ENCODE assay signal across 14 cellular contexts in the genomic region with DNA sequence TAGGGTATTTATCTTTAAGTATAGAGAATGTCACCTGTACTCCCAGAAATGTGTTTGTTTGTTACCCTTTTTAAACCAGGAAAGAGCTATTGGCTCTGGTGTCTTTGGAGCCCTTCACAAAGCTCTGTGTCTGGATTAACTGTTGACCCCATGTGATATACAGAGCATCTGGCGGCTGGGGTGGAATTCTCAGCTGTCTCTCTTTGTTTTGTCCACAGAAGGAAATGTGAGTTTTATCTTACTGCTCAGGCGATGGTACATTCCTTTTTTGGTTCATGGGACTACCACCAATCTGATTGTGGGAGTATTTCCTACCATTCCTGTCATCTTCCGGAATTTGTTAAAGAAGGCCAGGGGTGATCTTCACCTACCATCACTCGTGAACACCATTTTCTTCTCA.
DNase-seq lines count a peak whose midpoint lies in the region; ATAC-seq and TF ChIP-seq lines count a peak whose summit lies in the region.
"Had no signal": no experiment of that assay in that cellular context is flagged by ENCODE, and none has a peak within 500 bp of the region (broad histone marks: within the 10 kb centered on the region; RNA-seq: fewer than 3 reads in every experiment).

No MANE protein-coding gene starts in this region.

- H3K36me3 Mint-ChIP-seq in T-cell: no peaks in the 10 kb centered on the region
- H3K36me3 Mint-ChIP-seq in nephron (ENCODE audit: low read depth): no peaks in the 10 kb centered on the region
- H3K36me3 Mint-ChIP-seq in activated CD4-positive, alpha-beta memory T cell treated with anti-CD3 and anti-CD28 coated beads for 36 hours: no peaks in the 10 kb centered on the region

- peak overlapping the region; percentile 5 to 42 for H3K27ac Mint-ChIP-seq in T-cell
- H3K27ac Mint-ChIP-seq in nephron: peak overlapping the region; percentile 70 to 88 (median 81)
- no peak overlapping the region for H3K27ac Mint-ChIP-seq in activated CD4-positive, alpha-beta memory T cell treated with anti-CD3 and anti-CD28 coated beads for 36 hours

- POLR2A ChIA-PET in T-cell (lab: Charles Lee): no interaction called here
- POLR2A ChIA-PET in activated CD4-positive, alpha-beta memory T cell treated with anti-CD3 and anti-CD28 coated beads for 36 hours (lab: Charles Lee): interaction anchor here (1.5 kb wide), 1 partner anchor 10 kb away, joined by 5 read pairs; no protein-coding TSS in a partner anchor

- TF ChIP-seq CTCF in heart left ventricle (IDR thresholded peaks at IDR 0.05) (no peak), nephron (IDR thresholded peaks at IDR 0.05; ENCODE audit: unreplicated experiment in 3 of 3) (no peak), GM20000 (IDR thresholded peaks at IDR 0.05; ENCODE audit: extremely low read depth, missing control alignments) (no peak)

- no peaks in the 10 kb centered on the region for H3K36me3 ChIP-seq in heart left ventricle
- H3K36me3 ChIP-seq: BLaER1 had no signal

- H3K4me3 Mint-ChIP-seq in T-cell: no peak overlapping the region
- peak overlapping the region in 2 of 3 experiments; percentile 9 to 42 for H3K4me3 Mint-ChIP-seq in nephron
- no peak overlapping the region for H3K4me3 Mint-ChIP-seq in activated CD4-positive, alpha-beta memory T cell treated with anti-CD3 and anti-CD28 coated beads for 36 hours
- H3K4me3 Mint-ChIP-seq: activated naive CD4-positive, alpha-beta T cell treated with anti-CD3 and anti-CD28 coated beads, Interleukin-2, amount 50 U/mL, for 24 hours had no signal

- peaks cover 90 to 96% (median 91%) of the 10 kb centered on the region in 3 donors for H3K4me1 Mint-ChIP-seq in T-cell
- peaks cover 84% of the 10 kb centered on the region for H3K4me1 Mint-ChIP-seq in nephron
- peaks cover 84% of the 10 kb centered on the region for H3K4me1 Mint-ChIP-seq in activated CD4-positive, alpha-beta memory T cell treated with anti-CD3 and anti-CD28 coated beads for 36 hours (ENCODE audit: low read depth)

- H3K9me3 ChIP-seq in heart left ventricle: no peaks in the 10 kb centered on the region
- H3K9me3 ChIP-seq: BLaER1 had no signal

- DNase-seq in D341Med (ENCODE audit: low spot score) (peak; percentile 47), T-cell (no peak), heart left ventricle (peak in 3 of 5 donors; percentile 38 to 41 (median 40)), NOMO-1 treated with dmso at 0.1 percent for 144 hours (lab: John Stamatoyannopoulos, UW; ENCODE audit: unreplicated experiment) (no peak), GM20000 (ENCODE audit: low spot score) (no peak)
- no peak for DNase-seq in activated CD4-positive, alpha-beta memory T cell treated with anti-CD3 and anti-CD28 coated beads for 36 hours
- DNase-seq: islet precursor cell, KBM-7, NCI-H2029, PC-9 had no signal

- no peak overlapping the region for H3K4me3 ChIP-seq in heart left ventricle
- H3K4me3 ChIP-seq: BLaER1, PC-9 had no signal

- peak in 1 of 2 donors; percentile 28 for TF ChIP-seq POLR2A in heart left ventricle (IDR thresholded peaks at IDR 0.05)

- no peaks in the 10 kb centered on the region for H3K27me3 ChIP-seq in heart left ventricle
- H3K27me3 ChIP-seq: BLaER1 had no signal

- WGBS in heart left ventricle, 4 donors: 16 to 25% (median 21%) methylated on average over 4 of the region's 4 CpGs

- H3K4me1 ChIP-seq in heart left ventricle: peaks cover 14 to 96% (median 72%) of the 10 kb centered on the region in 12 donors

- H3K27me3 Mint-ChIP-seq in T-cell: no peaks in the 10 kb centered on the region
- no peaks in the 10 kb centered on the region for H3K27me3 Mint-ChIP-seq in nephron (ENCODE audit: low read depth)
- no peaks in the 10 kb centered on the region for H3K27me3 Mint-ChIP-seq in activated CD4-positive, alpha-beta memory T cell treated with anti-CD3 and anti-CD28 coated beads for 36 hours
- H3K27me3 Mint-ChIP-seq: activated naive CD4-positive, alpha-beta T cell treated with anti-CD3 and anti-CD28 coated beads, Interleukin-2, amount 50 U/mL, for 24 hours had no signal

- intact Hi-C loops in heart left ventricle (cut with DNase I): loop anchor here in 8 of 10 donors (5.0 to 10.0 kb wide), 8 partner anchors 77 to 334 kb away; a partner anchor contains a TSS
- intact Hi-C loops in activated CD4-positive, alpha-beta memory T cell treated with anti-CD3 and anti-CD28 coated beads for 36 hours (cut with micrococcal nuclease): loop anchor here (1.0 to 5.0 kb wide), 3 partner anchors 42 to 207 kb away; no protein-coding TSS in a partner anchor

- ATAC-seq in T-cell (replicated peaks in 1 of 4): no peak
- ATAC-seq in heart left ventricle: peak; percentile 28 to 82 (median 53)
- ATAC-seq in GM19351 (IDR thresholded peaks at IDR 0.05; ENCODE audit: unreplicated experiment): no peak

- peak overlapping the region; percentile 36 to 83 (median 66) for H3K27ac ChIP-seq in heart left ventricle
- H3K27ac ChIP-seq: BLaER1, PC-9 had no signal

- H3K9me3 Mint-ChIP-seq in T-cell: no peaks in the 10 kb centered on the region
- no peaks in the 10 kb centered on the region for H3K9me3 Mint-ChIP-seq in nephron
- no peaks in the 10 kb centered on the region for H3K9me3 Mint-ChIP-seq in activated CD4-positive, alpha-beta memory T cell treated with anti-CD3 and anti-CD28 coated beads for 36 hours
- H3K9me3 Mint-ChIP-seq: activated naive CD4-positive, alpha-beta T cell treated with anti-CD3 and anti-CD28 coated beads, Interleukin-2, amount 50 U/mL, for 24 hours had no signal

- CTCF ChIA-PET in T-cell (lab: Charles Lee): interaction anchor here (0.6 to 1.4 kb wide), 3 partner anchors 12 to 204 kb away, joined by 3 to 5 read pairs (median 3); no protein-coding TSS in a partner anchor
- CTCF ChIA-PET in activated CD4-positive, alpha-beta memory T cell treated with anti-CD3 and anti-CD28 coated beads for 36 hours (lab: Charles Lee): interaction anchor here (1.1 to 1.7 kb wide), 2 partner anchors 11 to 15 kb away, joined by 3 to 5 read pairs; no protein-coding TSS in a partner anchor

Comparison
In these comparisons a context has a peak if more than half of its experiments do, and no peak if none do; other contexts are left out.
1. DNase-seq: peak in D341Med (single experiment) and heart left ventricle (3 of 5); none in T-cell (0 of 34), activated CD4-positive, alpha-beta memory T cell treated with anti-CD3 and anti-CD28 coated beads for 36 hours (single experiment), NOMO-1 treated with dmso at 0.1 percent for 144 hours (single experiment) and GM20000 (single experiment).
2. ATAC-seq: peak in heart left ventricle (4 of 4); none in T-cell (0 of 4) and GM19351 (single experiment).
3. H3K4me3 Mint-ChIP-seq: peak in nephron (2 of 3); none in T-cell (0 of 3) and activated CD4-positive, alpha-beta memory T cell treated with anti-CD3 and anti-CD28 coated beads for 36 hours (single experiment).